Comparison of ENCODE assay signal across 8 cellular contexts in the genomic region with DNA sequence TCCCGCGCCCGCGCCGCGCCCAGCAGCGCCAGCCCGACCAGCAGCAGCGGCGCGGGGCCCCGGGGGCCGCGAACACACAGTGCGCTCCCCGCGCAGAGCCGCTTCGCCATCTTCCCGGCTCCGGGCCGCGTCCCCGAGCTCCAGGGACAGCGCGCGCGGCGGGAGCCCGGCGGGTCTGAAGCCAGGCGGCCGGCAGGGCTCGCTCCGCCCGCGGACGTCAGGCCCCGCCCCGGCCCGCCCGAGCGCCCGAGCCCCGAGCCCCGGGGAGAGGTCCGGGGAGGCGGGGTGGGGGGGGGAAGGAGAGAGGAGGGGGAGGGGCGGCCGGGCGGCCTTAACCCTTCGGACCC. TPM values are rescaled to one million over a fixed set of nuclear protein-coding genes. Genes with fewer than 3 reads are reported as not detected.
A peak's percentile ranks its signal among the peaks of the same experiment; 100 is the strongest.
DNase-seq lines count a peak whose midpoint lies in the region; ATAC-seq and TF ChIP-seq lines count a peak whose summit lies in the region.

A gene with protein sequence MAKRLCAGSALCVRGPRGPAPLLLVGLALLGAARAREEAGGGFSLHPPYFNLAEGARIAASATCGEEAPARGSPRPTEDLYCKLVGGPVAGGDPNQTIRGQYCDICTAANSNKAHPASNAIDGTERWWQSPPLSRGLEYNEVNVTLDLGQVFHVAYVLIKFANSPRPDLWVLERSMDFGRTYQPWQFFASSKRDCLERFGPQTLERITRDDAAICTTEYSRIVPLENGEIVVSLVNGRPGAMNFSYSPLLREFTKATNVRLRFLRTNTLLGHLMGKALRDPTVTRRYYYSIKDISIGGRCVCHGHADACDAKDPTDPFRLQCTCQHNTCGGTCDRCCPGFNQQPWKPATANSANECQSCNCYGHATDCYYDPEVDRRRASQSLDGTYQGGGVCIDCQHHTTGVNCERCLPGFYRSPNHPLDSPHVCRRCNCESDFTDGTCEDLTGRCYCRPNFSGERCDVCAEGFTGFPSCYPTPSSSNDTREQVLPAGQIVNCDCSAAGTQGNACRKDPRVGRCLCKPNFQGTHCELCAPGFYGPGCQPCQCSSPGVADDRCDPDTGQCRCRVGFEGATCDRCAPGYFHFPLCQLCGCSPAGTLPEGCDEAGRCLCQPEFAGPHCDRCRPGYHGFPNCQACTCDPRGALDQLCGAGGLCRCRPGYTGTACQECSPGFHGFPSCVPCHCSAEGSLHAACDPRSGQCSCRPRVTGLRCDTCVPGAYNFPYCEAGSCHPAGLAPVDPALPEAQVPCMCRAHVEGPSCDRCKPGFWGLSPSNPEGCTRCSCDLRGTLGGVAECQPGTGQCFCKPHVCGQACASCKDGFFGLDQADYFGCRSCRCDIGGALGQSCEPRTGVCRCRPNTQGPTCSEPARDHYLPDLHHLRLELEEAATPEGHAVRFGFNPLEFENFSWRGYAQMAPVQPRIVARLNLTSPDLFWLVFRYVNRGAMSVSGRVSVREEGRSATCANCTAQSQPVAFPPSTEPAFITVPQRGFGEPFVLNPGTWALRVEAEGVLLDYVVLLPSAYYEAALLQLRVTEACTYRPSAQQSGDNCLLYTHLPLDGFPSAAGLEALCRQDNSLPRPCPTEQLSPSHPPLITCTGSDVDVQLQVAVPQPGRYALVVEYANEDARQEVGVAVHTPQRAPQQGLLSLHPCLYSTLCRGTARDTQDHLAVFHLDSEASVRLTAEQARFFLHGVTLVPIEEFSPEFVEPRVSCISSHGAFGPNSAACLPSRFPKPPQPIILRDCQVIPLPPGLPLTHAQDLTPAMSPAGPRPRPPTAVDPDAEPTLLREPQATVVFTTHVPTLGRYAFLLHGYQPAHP (N-terminal part only) (minus strand): TSS at position 177 of the 347 bp plus-strand sequence. CDS start 67 bp downstream, at position 110.

- ATAC-seq in GM18505 (IDR thresholded peaks at IDR 0.05; ENCODE audit: unreplicated experiment) = no peak

- H3K4me3 ChIP-seq in DOHH2 (ENCODE audit: low read length) (peak within 1 kb of the TSS; percentile 84), HUES48 (ENCODE audit: low read depth, low read length) (peak within 1 kb of the TSS; percentile 70), osteoblast (ENCODE audit: insufficient read depth, low read length) (peak within 1 kb of the TSS; percentile 60)

- H3K36me3 Mint-ChIP-seq in activated T-helper 2 cell treated with anti-CD3 and anti-CD28 coated beads, Interferon-gamma antibody, Interleukin-2, Interleukin-4, amounts not matched to agents 10 μg/mL and 5 μg/mL and 100 μg/mL, durations not matched to agents 14 hours and 24 hours and 36 hours (ENCODE audit: low read depth) = no peaks in the 10 kb centered on the region

- peaks cover 26% of the 10 kb centered on the region for H3K27me3 Mint-ChIP-seq in activated T-helper 2 cell treated with anti-CD3 and anti-CD28 coated beads, Interferon-gamma antibody, Interleukin-2, Interleukin-4, amounts not matched to agents 10 μg/mL and 5 μg/mL and 100 μg/mL, durations not matched to agents 14 hours and 24 hours and 36 hours (ENCODE audit: low read depth)

- no peaks in the 10 kb centered on the region for H3K9me2 ChIP-seq in DOHH2 (replicated peaks; ENCODE audit: control insufficient read depth, low read length)

- H3K79me2 ChIP-seq in DOHH2 (ENCODE audit: control insufficient read depth, low read length) (peaks cover 22% of the 10 kb centered on the region), osteoblast (ENCODE audit: insufficient read depth, low read length) (no peaks in the 10 kb centered on the region)

- peak within 1 kb of the TSS; percentile 69 for H3K9ac ChIP-seq in HUES48 (ENCODE audit: low read depth, low read length)

- H3K27ac ChIP-seq in DOHH2 (ENCODE audit: low read depth, low read length) (0 out of 2 replicates have a peak within 1 kb of the TSS, but pooled peaks have one; percentile 22), HUES48 (ENCODE audit: low read depth, low read length) (peak within 1 kb of the TSS; percentile 78), osteoblast (ENCODE audit: low read depth, low read length) (no peak within 1 kb of the TSS)

- H3F3A ChIP-seq in DOHH2 (ENCODE audit: control insufficient read depth, insufficient read depth) = peaks cover 9% of the 10 kb centered on the region; the same call in 1 of the 2 replicates

- H3K4me3 Mint-ChIP-seq in activated T-helper 2 cell treated with anti-CD3 and anti-CD28 coated beads, Interferon-gamma antibody, Interleukin-2, Interleukin-4, amounts not matched to agents 10 μg/mL and 5 μg/mL and 100 μg/mL, durations not matched to agents 14 hours and 24 hours and 36 hours (ENCODE audit: low read depth) = peak within 1 kb of the TSS; percentile 39

- H3K36me3 ChIP-seq in DOHH2 (ENCODE audit: control insufficient read depth, low read length) (no peaks in the 10 kb centered on the region), HUES48 (ENCODE audit: control insufficient read depth, insufficient read depth, low read length) (no peaks in the 10 kb centered on the region), osteoblast (ENCODE audit: insufficient read depth, low read length) (no peaks in the 10 kb centered on the region)

- H2AFZ ChIP-seq in osteoblast (ENCODE audit: low read length) = no peak within 1 kb of the TSS

- H3K27ac Mint-ChIP-seq in activated T-helper 2 cell treated with anti-CD3 and anti-CD28 coated beads, Interferon-gamma antibody, Interleukin-2, Interleukin-4, amounts not matched to agents 10 μg/mL and 5 μg/mL and 100 μg/mL, durations not matched to agents 14 hours and 24 hours and 36 hours = no peak within 1 kb of the TSS

- H3K9me3 ChIP-seq in DOHH2 (ENCODE audit: control insufficient read depth, insufficient read depth, low read length) = no peaks in the 10 kb centered on the region
- no peaks in the 10 kb centered on the region for H3K9me3 ChIP-seq in HUES48 (ENCODE audit: control insufficient read depth, insufficient read depth, low read length)
- no peaks in the 10 kb centered on the region for H3K9me3 ChIP-seq in osteoblast (ENCODE audit: low read depth, low read length)

- peaks cover 6% of the 10 kb centered on the region; the same call in 1 of the 2 replicates for H4K20me1 ChIP-seq in DOHH2 (ENCODE audit: control insufficient read depth, insufficient read depth, low read depth, low read length)
- peaks cover 2% of the 10 kb centered on the region for H4K20me1 ChIP-seq in osteoblast (ENCODE audit: insufficient read depth, low read length)

- DNase-seq in activated T-helper 2 cell treated with anti-CD3 and anti-CD28 coated beads, Interferon-gamma antibody, Interleukin-2, Interleukin-4, amounts not matched to agents 10 μg/mL and 5 μg/mL and 100 μg/mL, durations not matched to agents 14 hours and 24 hours and 36 hours (ENCODE audit: low spot score) = no peak
- DNase-seq in glomerular visceral epithelial cell (ENCODE audit: extremely low spot score) = peak; percentile 62
- DNase-seq in osteoblast (ENCODE audit: insufficient read length, low spot score, missing footprints) = peak; percentile 97
- no peak for DNase-seq in globus pallidus (ENCODE audit: low spot score)
- no peak for DNase-seq in DMS79 treated with DMSO at 0.1 percent for 48 hours (lab: John Stamatoyannopoulos, UW)

- intact Hi-C loops in activated T-helper 2 cell treated with anti-CD3 and anti-CD28 coated beads, Interferon-gamma antibody, Interleukin-2, Interleukin-4, amounts not matched to agents 10 μg/mL and 5 μg/mL and 100 μg/mL, durations not matched to agents 14 hours and 24 hours and 36 hours (cut with micrococcal nuclease) = no loop called here

- TF ChIP-seq POLR2A in GM18505 (IDR thresholded peaks at IDR 0.05; ENCODE audit: borderline replicate concordance, extremely low read depth, insufficient read depth, insufficient read length) = no peak

- peaks cover 34% of the 10 kb centered on the region for H3K27me3 ChIP-seq in DOHH2 (ENCODE audit: control insufficient read depth, low read length)
- no peaks in the 10 kb centered on the region for H3K27me3 ChIP-seq in HUES48 (ENCODE audit: control insufficient read depth, insufficient read depth, low read length)
- H3K27me3 ChIP-seq in osteoblast (ENCODE audit: insufficient read depth, low read length) = peaks cover 25% of the 10 kb centered on the region

- H3K9me3 Mint-ChIP-seq in activated T-helper 2 cell treated with anti-CD3 and anti-CD28 coated beads, Interferon-gamma antibody, Interleukin-2, Interleukin-4, amounts not matched to agents 10 μg/mL and 5 μg/mL and 100 μg/mL, durations not matched to agents 14 hours and 24 hours and 36 hours = no peaks in the 10 kb centered on the region

- H3K4me1 ChIP-seq in DOHH2 (ENCODE audit: control insufficient read depth, low read length) (peaks cover 38% of the 10 kb centered on the region), HUES48 (ENCODE audit: control insufficient read depth, insufficient read depth, low read length) (peaks cover 60% of the 10 kb centered on the region), osteoblast (ENCODE audit: insufficient read depth, low read length) (peaks cover 33% of the 10 kb centered on the region)

- TF ChIP-seq CTCF in DOHH2 (IDR thresholded peaks at IDR 0.05; ENCODE audit: low read depth, low read length, poor library complexity, severe bottlenecking) = no peak
- no peak for TF ChIP-seq CTCF in osteoblast (IDR thresholded peaks at IDR 0.05; ENCODE audit: extremely low read depth, low read depth, low read length)

- peaks cover 4% of the 10 kb centered on the region for H3K4me1 Mint-ChIP-seq in activated T-helper 2 cell treated with anti-CD3 and anti-CD28 coated beads, Interferon-gamma antibody, Interleukin-2, Interleukin-4, amounts not matched to agents 10 μg/mL and 5 μg/mL and 100 μg/mL, durations not matched to agents 14 hours and 24 hours and 36 hours (ENCODE audit: low read depth)

- peak within 1 kb of the TSS; percentile 94 for H3K4me2 ChIP-seq in DOHH2 (ENCODE audit: low read length)
- H3K4me2 ChIP-seq in osteoblast (ENCODE audit: insufficient read depth, low read length) = peak within 1 kb of the TSS; percentile 75

RNA-seq across cellular contexts. Expression of the gene that starts here (rescaled TPM):
- 3.1 and 3.9 TPM in 2 replicates for total RNA-seq in activated T-helper 2 cell treated with anti-CD3 and anti-CD28 coated beads, Interferon-gamma antibody, Interleukin-2, Interleukin-4, amounts not matched to agents 10 μg/mL and 5 μg/mL and 100 μg/mL, durations not matched to agents 14 hours and 24 hours and 36 hours
- 0.88 and 2.2 TPM in 2 replicates for total RNA-seq in osteoblast

Comparison
In these comparisons a context has a peak if more than half of its experiments do, and no peak if none do; other contexts are left out.
1. DNase-seq: peak in glomerular visceral epithelial cell (single experiment) and osteoblast (single experiment); none in activated T-helper 2 cell treated with anti-CD3 and anti-CD28 coated beads, Interferon-gamma antibody, Interleukin-2, Interleukin-4, amounts not matched to agents 10 μg/mL and 5 μg/mL and 100 μg/mL, durations not matched to agents 14 hours and 24 hours and 36 hours (single experiment), globus pallidus (single experiment) and DMS79 treated with DMSO at 0.1 percent for 48 hours (single experiment).
2. Peak in every context shown above with its lines, with median percentiles within 50 percentile points of each other: H3K4me3 ChIP-seq.